ENCODE assay signal across 8 cellular contexts in genomic region chr12:48924617-48925217, GRCh38. TPM values are rescaled to one million over a fixed set of nuclear protein-coding genes. Genes with fewer than 3 reads are reported as not detected.
DNase-seq lines count a peak whose midpoint lies in the region; ATAC-seq and TF ChIP-seq lines count a peak whose summit lies in the region.

No MANE protein-coding gene starts in this region.

- POLR2A ChIA-PET in activated B cell treated with CpG ODN at 0.5 μM for 24 hours (lab: Charles Lee), result interaction anchor here (0.6 to 3.2 kb wide), 16 partner anchors 10 to 698 kb away, joined by 3 to 14 read pairs (median 5); partner anchors contain the start of genes ARF3, DDX23, PRPF40B and RHEBL1

- H3K27me3 Mint-ChIP-seq in Calu3 (ENCODE audit: unreplicated experiment), result no peaks in the 10 kb centered on the region
- no peaks in the 10 kb centered on the region for H3K27me3 Mint-ChIP-seq in activated B cell treated with CpG ODN at 0.5 μM for 24 hours

- H3K4me1 Mint-ChIP-seq in Calu3 (ENCODE audit: low read depth, unreplicated experiment) (no peaks in the 10 kb centered on the region), activated B cell treated with CpG ODN at 0.5 μM for 24 hours (peaks cover 27% of the 10 kb centered on the region)

- H3K36me3 Mint-ChIP-seq in Calu3 (ENCODE audit: insufficient read depth, unreplicated experiment) (peaks cover 53% of the 10 kb centered on the region), activated B cell treated with CpG ODN at 0.5 μM for 24 hours (ENCODE audit: low read depth) (peaks cover 37% of the 10 kb centered on the region)

- H3K4me3 Mint-ChIP-seq in Calu3 (ENCODE audit: low read depth, unreplicated experiment) (peak overlapping the region; percentile 70), activated B cell treated with CpG ODN at 0.5 μM for 24 hours (peak overlapping the region; percentile 97)

- peak overlapping the region; percentile 27 for H3K27ac Mint-ChIP-seq in Calu3 (ENCODE audit: unreplicated experiment)
- peak overlapping the region; percentile 94 for H3K27ac Mint-ChIP-seq in activated B cell treated with CpG ODN at 0.5 μM for 24 hours

- no peak for TF ChIP-seq CTCF in Calu3 (IDR thresholded peaks at IDR 0.05; ENCODE audit: unreplicated experiment)
- TF ChIP-seq CTCF in activated B cell treated with CpG ODN at 0.5 μM for 24 hours (IDR thresholded peaks at IDR 0.05), result peak; percentile 42
- TF ChIP-seq CTCF in choroid plexus epithelial cell (conservative IDR thresholded peaks at IDR 0.05; ENCODE audit: low read depth, low read length), result peak; percentile 73

- BruUV-seq in Calu3 (replicated peaks; lab: Mats Ljungman, UMichigan), result no TSS peak

- intact Hi-C loops in Calu3 (cut with micrococcal nuclease; ENCODE audit: unreplicated experiment) (no loop called here), activated B cell treated with CpG ODN at 0.5 μM for 24 hours (cut with micrococcal nuclease) (loop anchor here (1.0 to 10.0 kb wide), 11 partner anchors 12 to 310 kb away; partner anchors contain the start of genes ARF3, KMT2D, PRKAG1 and RND1)

- CTCF ChIA-PET in Calu3 (lab: Charles Lee) (interaction anchor here (0.8 to 1.8 kb wide), 4 partner anchors 11 to 72 kb away, joined by 3 to 8 read pairs (median 4); no protein-coding TSS in a partner anchor), activated B cell treated with CpG ODN at 0.5 μM for 24 hours (lab: Charles Lee) (interaction anchor here (0.6 to 10.6 kb wide), 16 partner anchors 9 to 173 kb away, joined by 3 to 74 read pairs (median 7); partner anchors contain the start of genes ARF3 and WNT1)

- H3K9me3 Mint-ChIP-seq in Calu3 (ENCODE audit: low read depth, unreplicated experiment), result no peaks in the 10 kb centered on the region
- H3K9me3 Mint-ChIP-seq in activated B cell treated with CpG ODN at 0.5 μM for 24 hours, result no peaks in the 10 kb centered on the region

- peak; percentile 63 for DNase-seq in Calu3
- peak in 49 of 76 experiments; percentile 1 to 57 (median 28) for DNase-seq in HUDEP-2 (lab: John Stamatoyannopoulos, UW; ENCODE audit: unreplicated experiment in 76 of 76)
- peak; percentile 69 for DNase-seq in activated B cell treated with CpG ODN at 0.5 μM for 24 hours
- peak; percentile 61 for DNase-seq in choroid plexus epithelial cell (ENCODE audit: low read depth)
- DNase-seq in lung microvascular endothelial cell (ENCODE audit: low read depth in 2 of 2), result peak; percentile 67 to 72
- DNase-seq in stimulated activated CD8-positive, alpha-beta memory T cell treated with anti-CD3 and anti-CD28 coated beads, Interleukin-2, amount 100 ng/mL, for 48 hours (ENCODE audit: low read depth in 2 of 2), result peak; percentile 63 to 66
- DNase-seq in MV-4-11 (lab: John Stamatoyannopoulos, UW), result no peak

- peak overlapping the region; percentile 96 for H3K4me3 ChIP-seq in choroid plexus epithelial cell (ENCODE audit: low read depth, low read length)

- ATAC-seq in GM19467 (IDR thresholded peaks at IDR 0.05; ENCODE audit: unreplicated experiment) (peak; percentile 79), activated B cell treated with CpG ODN at 0.5 μM for 24 hours (ENCODE audit: low read depth) (peak; percentile 83)

RNA-seq across cellular contexts. Expression of gene FKBP11, which starts 0.6 kb away (rescaled TPM):
- total RNA-seq in Calu3 (2022) (20.1 and 21.4 TPM in 2 replicates), activated B cell treated with CpG ODN at 0.5 μM for 24 hours (22.9 and 26.1 TPM in 2 replicates), lung microvascular endothelial cell (9.6 and 9.7 TPM in 2 replicates)

RNA-seq across cellular contexts. Expression of gene ARF3, which starts 32.6 kb away (rescaled TPM):
- 142 and 164 TPM in 2 replicates for total RNA-seq in Calu3 (2022)
- 113 and 119 TPM in 2 replicates for total RNA-seq in activated B cell treated with CpG ODN at 0.5 μM for 24 hours
- 36.3 and 39.7 TPM in 2 replicates for total RNA-seq in lung microvascular endothelial cell

RNA-seq across cellular contexts. Expression of gene WNT10B, which starts 46.8 kb away (rescaled TPM):
- total RNA-seq in Calu3 (2022) (0.73 TPM in 1 of 2 replicates, not detected in the other), activated B cell treated with CpG ODN at 0.5 μM for 24 hours (0.22 TPM in 1 of 2 replicates, not detected in the other), lung microvascular endothelial cell (under 0.01 and 0.22 TPM in 2 replicates)

RNA-seq across cellular contexts. Expression of gene WNT1, which starts 53.4 kb away (rescaled TPM):
- not detected in 2 replicates for total RNA-seq in Calu3 (2022)
- total RNA-seq in activated B cell treated with CpG ODN at 0.5 μM for 24 hours, result not detected in 2 replicates
- not detected in 2 replicates for total RNA-seq in lung microvascular endothelial cell

RNA-seq across cellular contexts. Expression of gene RND1, which starts 59.0 kb away (rescaled TPM):
- total RNA-seq in Calu3 (2022), result 7.4 and 14.2 TPM in 2 replicates
- total RNA-seq in activated B cell treated with CpG ODN at 0.5 μM for 24 hours, result 4.9 and 5.9 TPM in 2 replicates
- 1.4 and 3.5 TPM in 2 replicates for total RNA-seq in lung microvascular endothelial cell
